In genomic region chr2:196445991-196446390, GRCh38 we compare ENCODE assay signal across 29 cellular contexts.
"Had no signal": no experiment of that assay in that cellular context is flagged by ENCODE, and none has a peak within 500 bp of the region (broad histone marks: within the 10 kb centered on the region; RNA-seq: fewer than 3 reads in every experiment).

No MANE protein-coding gene starts in this region.

- H3K36me3 ChIP-seq: colonic mucosa, esophagus muscularis mucosa, esophagus squamous epithelium, gastrocnemius medialis, gastroesophageal sphincter, heart left ventricle, heart right ventricle had no signal

- H3K27me3 ChIP-seq: colonic mucosa, dorsolateral prefrontal cortex, esophagus muscularis mucosa, esophagus squamous epithelium, gastrocnemius medialis, gastroesophageal sphincter, heart left ventricle, heart right ventricle had no signal

- H3K27ac ChIP-seq: colonic mucosa, coronary artery, dorsolateral prefrontal cortex, epithelial cell of prostate, esophagus muscularis mucosa, esophagus squamous epithelium, foreskin keratinocyte, gastrocnemius medialis, gastroesophageal sphincter, heart left ventricle, heart right ventricle had no signal

- H3K27ac Mint-ChIP-seq: dendritic cell treated with granulocyte-macrophage colony-stimulating factor and Interleukin-4, amounts not matched to agents 40 ng/mL and 50 ng/mL, for 4 days; effector memory CD8-positive, alpha-beta T cell; endodermal cell had no signal

- ATAC-seq: effector memory CD8-positive, alpha-beta T cell; esophagus mucosa; foreskin keratinocyte; gastrocnemius medialis; gastroesophageal sphincter; heart right ventricle had no signal

- H3K4me3 ChIP-seq: colonic mucosa, coronary artery, dorsolateral prefrontal cortex, esophagus muscularis mucosa, esophagus squamous epithelium, gastrocnemius medialis, gastroesophageal sphincter, heart left ventricle, heart right ventricle had no signal

- DNase-seq: colonic mucosa; cortex of kidney; dermis blood vessel endothelial cell; dorsolateral prefrontal cortex; effector CD4-positive, alpha-beta T cell; effector CD8-positive, alpha-beta T cell; effector memory CD4-positive, alpha-beta T cell; effector memory CD8-positive, alpha-beta T cell; endodermal cell; erythroblast; esophagus squamous epithelium; foreskin fibroblast; foreskin keratinocyte; foreskin melanocyte; gastrocnemius medialis; glutamatergic neuron; head of caudate nucleus; heart left ventricle; heart right ventricle had no signal

- FAIRE-seq: colon, endometrium, endothelial cell of umbilical vein, frontal cortex had no signal

- H3K4me1 ChIP-seq: colonic mucosa, esophagus muscularis mucosa, esophagus squamous epithelium, foreskin keratinocyte, gastrocnemius medialis, gastroesophageal sphincter had no signal

- H3K9me3 ChIP-seq: colonic mucosa, esophagus muscularis mucosa, esophagus squamous epithelium, gastrocnemius medialis, gastroesophageal sphincter, heart left ventricle, heart right ventricle had no signal

- H3K4me3 Mint-ChIP-seq: dendritic cell treated with granulocyte-macrophage colony-stimulating factor and Interleukin-4, amounts not matched to agents 40 ng/mL and 50 ng/mL, for 4 days; effector memory CD8-positive, alpha-beta T cell; endodermal cell had no signal

- H3K9me3 Mint-ChIP-seq: dendritic cell treated with granulocyte-macrophage colony-stimulating factor and Interleukin-4, amounts not matched to agents 40 ng/mL and 50 ng/mL, for 4 days; effector memory CD8-positive, alpha-beta T cell had no signal
